Comparison of ENCODE assay signal across 13 cellular contexts in genomic region chr17:31158741-31159377, GRCh38.
DNase-seq lines count a peak whose midpoint lies in the region; ATAC-seq and TF ChIP-seq lines count a peak whose summit lies in the region.
"Had no signal": no experiment of that assay in that cellular context is flagged by ENCODE, and none has a peak within 500 bp of the region (broad histone marks: within the 10 kb centered on the region; RNA-seq: fewer than 3 reads in every experiment).

No MANE protein-coding gene starts in this region.

- H3K27ac ChIP-seq in CD8-positive, alpha-beta memory T cell (ENCODE audit: low read depth, low read length) = no peak overlapping the region
- peak overlapping the region; percentile 29 for H3K27ac ChIP-seq in naive thymus-derived CD4-positive, alpha-beta T cell (ENCODE audit: low read depth, low read length)
- H3K27ac ChIP-seq: ovary, suprapubic skin had no signal

- peaks cover 14 to 25% (median 24%) of the 10 kb centered on the region in 3 donors for H3K4me1 Mint-ChIP-seq in CD8-positive, alpha-beta memory T cell
- peaks cover 11% of the 10 kb centered on the region for H3K4me1 Mint-ChIP-seq in activated naive CD8-positive, alpha-beta T cell treated with anti-CD3 and anti-CD28 coated beads, Interleukin-2, amount 50 U/mL, for 24 hours
- H3K4me1 Mint-ChIP-seq in naive thymus-derived CD4-positive, alpha-beta T cell = peaks cover 0 to 23% (median 16%) of the 10 kb centered on the region in 7 donors
- H3K4me1 Mint-ChIP-seq in endothelial cell (ENCODE audit: unreplicated experiment) = no peaks in the 10 kb centered on the region

- no peaks in the 10 kb centered on the region for H3K9me3 Mint-ChIP-seq in CD8-positive, alpha-beta memory T cell
- no peaks in the 10 kb centered on the region for H3K9me3 Mint-ChIP-seq in activated naive CD8-positive, alpha-beta T cell treated with anti-CD3 and anti-CD28 coated beads, Interleukin-2, amount 50 U/mL, for 24 hours
- H3K9me3 Mint-ChIP-seq in naive thymus-derived CD4-positive, alpha-beta T cell = peaks cover 0 to 4% (median 0%) of the 10 kb centered on the region in 11 donors
- H3K9me3 Mint-ChIP-seq in endothelial cell (ENCODE audit: unreplicated experiment) = no peaks in the 10 kb centered on the region

- CTCF ChIA-PET in CD8-positive, alpha-beta memory T cell (lab: Charles Lee) = no interaction called here
- CTCF ChIA-PET in naive thymus-derived CD4-positive, alpha-beta T cell (lab: Charles Lee) = no interaction called here

- peak in 2 of 5 donors; percentile 20 to 23 for DNase-seq in CD8-positive, alpha-beta memory T cell
- DNase-seq in KG1 (lab: John Stamatoyannopoulos, UW) (peak; percentile 49), germinal center (ENCODE audit: low spot score) (no peak), endothelial cell (ENCODE audit: low spot score) (no peak)
- no peak for DNase-seq in activated naive CD8-positive, alpha-beta T cell treated with anti-CD3 and anti-CD28 coated beads, Interleukin-2, amount 50 U/mL, for 24 hours
- peak in 6 of 9 donors; percentile 0 to 41 (median 16) for DNase-seq in naive thymus-derived CD4-positive, alpha-beta T cell
- DNase-seq: Caco-2, cerebellar nuclear complex, NCI-H1092, NCI-H226, ovary had no signal

- no peaks in the 10 kb centered on the region for H3K36me3 ChIP-seq in CD8-positive, alpha-beta memory T cell (ENCODE audit: insufficient read depth, low read length)
- H3K36me3 ChIP-seq in naive thymus-derived CD4-positive, alpha-beta T cell (ENCODE audit: control insufficient read depth in 2 of 3, insufficient read depth in 3 of 3, low read length in 3 of 3) = no peaks in the 10 kb centered on the region
- H3K36me3 ChIP-seq: ovary had no signal

- no peaks in the 10 kb centered on the region for H3K27me3 Mint-ChIP-seq in CD8-positive, alpha-beta memory T cell
- no peaks in the 10 kb centered on the region for H3K27me3 Mint-ChIP-seq in activated naive CD8-positive, alpha-beta T cell treated with anti-CD3 and anti-CD28 coated beads, Interleukin-2, amount 50 U/mL, for 24 hours
- no peaks in the 10 kb centered on the region for H3K27me3 Mint-ChIP-seq in naive thymus-derived CD4-positive, alpha-beta T cell
- no peaks in the 10 kb centered on the region for H3K27me3 Mint-ChIP-seq in endothelial cell (ENCODE audit: unreplicated experiment)

- POLR2A ChIA-PET in CD8-positive, alpha-beta memory T cell (lab: Charles Lee) = no interaction called here
- POLR2A ChIA-PET in naive thymus-derived CD4-positive, alpha-beta T cell (lab: Charles Lee) = interaction anchor here (1.2 kb wide), 1 partner anchor 329 kb away, joined by 3 read pairs; no protein-coding TSS in a partner anchor

- H3K9me3 ChIP-seq in CD8-positive, alpha-beta memory T cell (ENCODE audit: low read length) = no peaks in the 10 kb centered on the region
- H3K9me3 ChIP-seq in naive thymus-derived CD4-positive, alpha-beta T cell (ENCODE audit: control insufficient read depth in 2 of 3, low read length in 3 of 3) = no peaks in the 10 kb centered on the region
- H3K9me3 ChIP-seq: Caco-2, ovary, suprapubic skin had no signal

- H3K4me3 Mint-ChIP-seq in CD8-positive, alpha-beta memory T cell = peak overlapping the region; percentile 82 to 90 (median 84)
- H3K4me3 Mint-ChIP-seq in activated naive CD8-positive, alpha-beta T cell treated with anti-CD3 and anti-CD28 coated beads, Interleukin-2, amount 50 U/mL, for 24 hours = peak overlapping the region; percentile 76
- H3K4me3 Mint-ChIP-seq in naive thymus-derived CD4-positive, alpha-beta T cell = peak overlapping the region; percentile 63 to 94 (median 84)
- no peak overlapping the region for H3K4me3 Mint-ChIP-seq in endothelial cell (ENCODE audit: unreplicated experiment)

- H3K4me1 ChIP-seq in CD8-positive, alpha-beta memory T cell (ENCODE audit: insufficient read depth, low read length) = peaks cover 16% of the 10 kb centered on the region
- no peaks in the 10 kb centered on the region for H3K4me1 ChIP-seq in naive thymus-derived CD4-positive, alpha-beta T cell (ENCODE audit: control insufficient read depth in 2 of 2, insufficient read depth in 2 of 2, low read length in 2 of 2)
- H3K4me1 ChIP-seq: Caco-2, suprapubic skin had no signal

- ATAC-seq in activated naive CD8-positive, alpha-beta T cell treated with anti-CD3 and anti-CD28 coated beads, Interleukin-2, amount 50 U/mL, for 24 hours = no peak
- ATAC-seq in naive thymus-derived CD4-positive, alpha-beta T cell = peak; percentile 58
- no peak for ATAC-seq in GM21515 (IDR thresholded peaks at IDR 0.05; ENCODE audit: unreplicated experiment)

- H3K27me3 ChIP-seq in CD8-positive, alpha-beta memory T cell (ENCODE audit: insufficient read depth, low read length, poor library complexity, severe bottlenecking) = no peaks in the 10 kb centered on the region
- H3K27me3 ChIP-seq in naive thymus-derived CD4-positive, alpha-beta T cell (ENCODE audit: control insufficient read depth in 2 of 2, insufficient read depth in 2 of 2, low read length in 2 of 2) = no peaks in the 10 kb centered on the region
- H3K27me3 ChIP-seq: ovary, suprapubic skin had no signal

- peak overlapping the region; percentile 51 to 94 (median 87) for H3K27ac Mint-ChIP-seq in CD8-positive, alpha-beta memory T cell
- no peak overlapping the region for H3K27ac Mint-ChIP-seq in activated naive CD8-positive, alpha-beta T cell treated with anti-CD3 and anti-CD28 coated beads, Interleukin-2, amount 50 U/mL, for 24 hours
- H3K27ac Mint-ChIP-seq in naive thymus-derived CD4-positive, alpha-beta T cell = peak overlapping the region; percentile 49 to 92 (median 83)
- no peak overlapping the region for H3K27ac Mint-ChIP-seq in endothelial cell (ENCODE audit: unreplicated experiment)

- TF ChIP-seq CTCF in endothelial cell (IDR thresholded peaks at IDR 0.05; ENCODE audit: unreplicated experiment) = no peak

- peaks cover 3 to 13% (median 3%) of the 10 kb centered on the region in 3 donors for H3K36me3 Mint-ChIP-seq in CD8-positive, alpha-beta memory T cell
- H3K36me3 Mint-ChIP-seq in activated naive CD8-positive, alpha-beta T cell treated with anti-CD3 and anti-CD28 coated beads, Interleukin-2, amount 50 U/mL, for 24 hours (ENCODE audit: low read depth) = peaks cover 26% of the 10 kb centered on the region
- H3K36me3 Mint-ChIP-seq in naive thymus-derived CD4-positive, alpha-beta T cell = peaks cover 0 to 21% (median 11%) of the 10 kb centered on the region in 5 donors
- no peaks in the 10 kb centered on the region for H3K36me3 Mint-ChIP-seq in endothelial cell (ENCODE audit: low read depth, unreplicated experiment)

- peak overlapping the region; percentile 52 for H3K4me3 ChIP-seq in CD8-positive, alpha-beta memory T cell (ENCODE audit: low read length)
- H3K4me3 ChIP-seq in naive thymus-derived CD4-positive, alpha-beta T cell (ENCODE audit: low read length) = peak overlapping the region; percentile 55
- H3K4me3 ChIP-seq: ovary, suprapubic skin had no signal

- intact Hi-C loops in naive thymus-derived CD4-positive, alpha-beta T cell (cut with micrococcal nuclease) = loop anchor here in 1 of 2 donors (5.0 kb wide), 1 partner anchor 62 kb away; no protein-coding TSS in a partner anchor

Comparison
In these comparisons a context has a peak if more than half of its experiments do, and no peak if none do; other contexts are left out.
1. DNase-seq: peak in KG1 (single experiment) and naive thymus-derived CD4-positive, alpha-beta T cell (6 of 9); none in activated naive CD8-positive, alpha-beta T cell treated with anti-CD3 and anti-CD28 coated beads, Interleukin-2, amount 50 U/mL, for 24 hours (single experiment), germinal center (single experiment) and endothelial cell (single experiment).
2. H3K27ac Mint-ChIP-seq: peak in CD8-positive, alpha-beta memory T cell (8 of 8) and naive thymus-derived CD4-positive, alpha-beta T cell (9 of 9); none in activated naive CD8-positive, alpha-beta T cell treated with anti-CD3 and anti-CD28 coated beads, Interleukin-2, amount 50 U/mL, for 24 hours (single experiment) and endothelial cell (single experiment).